Comparison of ENCODE assay signal across 26 cellular contexts in genomic region chr15:37818152-37818677, GRCh38.
"Had no signal": no experiment of that assay in that cellular context is flagged by ENCODE, and none has a peak within 500 bp of the region (broad histone marks: within the 10 kb centered on the region; RNA-seq: fewer than 3 reads in every experiment).

No MANE protein-coding gene starts in this region.

- H3K4me3 ChIP-seq: K562, MG63, PC-9, SJCRH30, SK-N-MC had no signal

- H2AFZ ChIP-seq: PC-9 had no signal

- H3K27ac ChIP-seq: PC-9, RWPE1, SJCRH30, SK-N-MC had no signal

- H3K4me2 ChIP-seq: PC-9 had no signal

- H3K36me3 ChIP-seq: MG63, SJCRH30 had no signal

- H3K27me3 ChIP-seq: MG63, SJCRH30 had no signal

- H3K9me3 ChIP-seq: MG63, SJCRH30 had no signal

- DNase-seq: Kasumi-1, KG1, MG63, NCI-H1048, NCI-H1092 treated with DMSO at 0.1 percent for 48 hours, NCI-H1105 treated with DMSO at 0.1 percent for 48 hours, NCI-H1436, NCI-H1694 treated with DMSO at 0.1 percent for 48 hours, NCI-H187 treated with DMSO at 0.1 percent for 48 hours, NCI-H2029, NCI-H2081, NCI-H2171 treated with DMSO at 0.1 percent for 48 hours, NCI-H2227 treated with DMSO at 0.1 percent for 48 hours, NCI-H345, NCI-H446, NCI-H510A treated with DMSO at 0.1 percent for 48 hours, NCI-H524 treated with DMSO at 0.1 percent for 48 hours, NCI-H526 treated with DMSO at 0.1 percent for 48 hours, NCI-H774, PC-9, SHP77, SIG-M5, SJCRH30 had no signal
